ENCODE assay signal across 9 cellular contexts in genomic region chr6:135052939-135053338, GRCh38. TPM values are rescaled to one million over a fixed set of nuclear protein-coding genes. Genes with fewer than 3 reads are reported as not detected.
A peak's percentile ranks its signal among the peaks of the same experiment; 100 is the strongest.
DNase-seq lines count a peak whose midpoint lies in the region; ATAC-seq, FAIRE-seq and TF ChIP-seq lines count a peak whose summit lies in the region.
"Had no signal": no experiment of that assay in that cellular context is flagged by ENCODE, and none has a peak within 500 bp of the region (broad histone marks: within the 10 kb centered on the region; RNA-seq: fewer than 3 reads in every experiment).

No MANE protein-coding gene starts in this region.

- no peak for DNase-seq in HepG2 (ENCODE audit: low spot score)
- no peak for DNase-seq in right lobe of liver
- DNase-seq in fibroblast of pulmonary artery (ENCODE audit: low read depth) = no peak
- DNase-seq in type B pancreatic cell (ENCODE audit: extremely low spot score, unreplicated experiment) = no peak
- no peak for DNase-seq in NCI-H524 (lab: John Stamatoyannopoulos, UW)
- DNase-seq in left lung = no peak
- no peak for DNase-seq in tibial artery
- DNase-seq: DMS153 had no signal

- no peaks in the 10 kb centered on the region for H3K27me3 Mint-ChIP-seq in T-helper 1 cell treated with Interleukin-12 subunit alpha and Interleukin-12 subunit beta and Interleukin-4 antibody, amounts not matched to agents 30 μg/mL and 1 μg/mL, for 36 hours (ENCODE audit: low read depth)
- peaks cover 2% of the 10 kb centered on the region for H3K27me3 Mint-ChIP-seq in type B pancreatic cell

- H3K9me3 ChIP-seq in HepG2 (ENCODE audit: low read length) (no peaks in the 10 kb centered on the region), right lobe of liver (no peaks in the 10 kb centered on the region), left lung (no peaks in the 10 kb centered on the region), tibial artery (no peaks in the 10 kb centered on the region)

- peak overlapping the region; percentile 98 for H3K27ac Mint-ChIP-seq in T-helper 1 cell treated with Interleukin-12 subunit alpha and Interleukin-12 subunit beta and Interleukin-4 antibody, amounts not matched to agents 30 μg/mL and 1 μg/mL, for 36 hours
- peak overlapping the region; percentile 99 for H3K27ac Mint-ChIP-seq in type B pancreatic cell

- H3K27me3 ChIP-seq in HepG2 (ENCODE audit: control insufficient read depth in 1 of 2, insufficient read depth in 2 of 2, low read length in 2 of 2) (no peaks in the 10 kb centered on the region; a peak in 1 of 5 replicates), right lobe of liver (no peaks in the 10 kb centered on the region), left lung (no peaks in the 10 kb centered on the region), tibial artery (no peaks in the 10 kb centered on the region)

- H2AFZ ChIP-seq in HepG2 (ENCODE audit: low read length) = no peak overlapping the region

- TF ChIP-seq RAD21 in HepG2 (CRISPR knock-in tag; IDR thresholded peaks at IDR 0.05) = no peak

- WGBS in HepG2 (ENCODE audit: low lambda C conversion rate) = 49% methylated on average over 3 of the region's 3 CpGs
- 60% methylated on average over 3 of the region's 3 CpGs for WGBS in right lobe of liver (ENCODE audit: insufficient coverage, low coverage, low lambda C conversion rate, missing lambda C conversion rate)

- TF ChIP-seq EP300 in HepG2 (IDR thresholded peaks at IDR 0.05; ENCODE audit: low read depth in 2 of 2, low read length in 2 of 2) = no peak
- no peak for TF ChIP-seq EP300 in HepG2 (CRISPR knock-in tag; IDR thresholded peaks at IDR 0.05; ENCODE audit: borderline replicate concordance)

- H3K4me1 ChIP-seq in HepG2 (ENCODE audit: insufficient read depth, low read length) (peaks cover 27% of the 10 kb centered on the region), right lobe of liver (peaks cover 0 to 17% (median 4%) of the 10 kb centered on the region in 4 donors), left lung (peaks cover 8 to 30% of the 10 kb centered on the region in 2 donors), tibial artery (peaks cover 0 to 23% (median 13%) of the 10 kb centered on the region in 4 donors)

- no peak for TF ChIP-seq POLR2A in HepG2 (IDR thresholded peaks at IDR 0.05; ENCODE audit: insufficient read depth in 1 of 2, low read depth in 2 of 2, low read length in 2 of 2)
- no peak for TF ChIP-seq POLR2A in right lobe of liver (IDR thresholded peaks at IDR 0.05)

- H3K4me3 ChIP-seq in HepG2 (replicated peaks in 1 of 3; ENCODE audit: insufficient read depth in 1 of 3, low read depth in 2 of 3, low read length in 3 of 3) (peak overlapping the region; percentile 83 to 93 (median 86); a peak in 5 of 6 replicates), right lobe of liver (no peak overlapping the region), fibroblast of pulmonary artery (replicated peaks; ENCODE audit: low read depth, low read length) (peak overlapping the region; percentile 96), left lung (peak overlapping the region in 1 of 2 donors; percentile 70), tibial artery (no peak overlapping the region)

- no peak for FAIRE-seq in HepG2 (lab: Jason Lieb, UNC)

- H3K36me3 Mint-ChIP-seq in T-helper 1 cell treated with Interleukin-12 subunit alpha and Interleukin-12 subunit beta and Interleukin-4 antibody, amounts not matched to agents 30 μg/mL and 1 μg/mL, for 36 hours (ENCODE audit: low read depth) = peaks cover 31% of the 10 kb centered on the region
- H3K36me3 Mint-ChIP-seq in type B pancreatic cell = peaks cover 10% of the 10 kb centered on the region

- peak overlapping the region; percentile 66 for H3K4me2 ChIP-seq in HepG2 (ENCODE audit: low read depth, low read length)

- peak overlapping the region; percentile 98 for H3K4me3 Mint-ChIP-seq in T-helper 1 cell treated with Interleukin-12 subunit alpha and Interleukin-12 subunit beta and Interleukin-4 antibody, amounts not matched to agents 30 μg/mL and 1 μg/mL, for 36 hours
- H3K4me3 Mint-ChIP-seq in type B pancreatic cell = peak overlapping the region; percentile 99

- peaks cover 49% of the 10 kb centered on the region for H3K4me1 Mint-ChIP-seq in T-helper 1 cell treated with Interleukin-12 subunit alpha and Interleukin-12 subunit beta and Interleukin-4 antibody, amounts not matched to agents 30 μg/mL and 1 μg/mL, for 36 hours (ENCODE audit: low read depth)
- H3K4me1 Mint-ChIP-seq in type B pancreatic cell (ENCODE audit: unreplicated experiment) = peaks cover 14% of the 10 kb centered on the region

- intact Hi-C loops in HepG2 (cut with micrococcal nuclease; ENCODE audit: unreplicated experiment) = no loop called here
- intact Hi-C loops in right lobe of liver (cut with DNase I) = no loop called here
- intact Hi-C loops in left lung (cut with DNase I) = no loop called here
- intact Hi-C loops in tibial artery (cut with DNase I; ENCODE audit: low total_unique reads) = no loop called here

- no peaks in the 10 kb centered on the region for H3K9me3 Mint-ChIP-seq in T-helper 1 cell treated with Interleukin-12 subunit alpha and Interleukin-12 subunit beta and Interleukin-4 antibody, amounts not matched to agents 30 μg/mL and 1 μg/mL, for 36 hours
- no peaks in the 10 kb centered on the region for H3K9me3 Mint-ChIP-seq in type B pancreatic cell

- CTCF ChIA-PET in HepG2 (lab: Yijun Ruan, JAX; ENCODE audit: low intra/inter-chr PET ratio, low total read pairs) = no interaction called here

- peaks cover 6% of the 10 kb centered on the region; the same call in 1 of the 2 replicates for H4K20me1 ChIP-seq in HepG2 (ENCODE audit: insufficient read depth, low read length)

- H3K9ac ChIP-seq in HepG2 (ENCODE audit: insufficient read depth, low read depth, low read length) = peak overlapping the region; percentile 95; the same call in 1 of the 2 replicates

- in situ Hi-C loops in HepG2 (cut with HindIII; ENCODE audit: extremely low pct_ligation_motif_present, low pct_unique_long_range_greater_than_20kb) = no loop called here

- H3K79me2 ChIP-seq in HepG2 (ENCODE audit: insufficient read depth, low read length) = peaks cover 64% of the 10 kb centered on the region

- H3K27ac ChIP-seq in HepG2 (ENCODE audit: extremely low read length, insufficient read depth, low read length) = no peak overlapping the region
- H3K27ac ChIP-seq in right lobe of liver = no peak overlapping the region
- H3K27ac ChIP-seq in left lung = no peak overlapping the region
- no peak overlapping the region for H3K27ac ChIP-seq in tibial artery

- TF ChIP-seq CTCF in HepG2 (CRISPR knock-in tag; IDR thresholded peaks at IDR 0.05) (no peak), right lobe of liver (IDR thresholded peaks at IDR 0.05) (no peak), fibroblast of pulmonary artery (IDR thresholded peaks at IDR 0.05; ENCODE audit: low read length, missing control alignments) (no peak), type B pancreatic cell (conservative IDR thresholded peaks at IDR 0.05) (no peak), left lung (IDR thresholded peaks at IDR 0.05) (no peak), tibial artery (IDR thresholded peaks at IDR 0.05) (no peak)

- H3K36me3 ChIP-seq in HepG2 (replicated peaks in 1 of 2; ENCODE audit: control insufficient read depth in 1 of 2, insufficient read depth in 2 of 2, low read length in 2 of 2) = peaks cover 9 to 18% of the 10 kb centered on the region in 2 experiments
- H3K36me3 ChIP-seq in right lobe of liver = peaks cover 0 to 2% (median 0%) of the 10 kb centered on the region in 4 donors
- H3K36me3 ChIP-seq in left lung = peaks cover 0 to 22% of the 10 kb centered on the region in 2 donors
- H3K36me3 ChIP-seq in tibial artery = peaks cover 8 to 24% (median 19%) of the 10 kb centered on the region in 3 donors

- no TSS peak for BruUV-seq in HepG2 (replicated peaks; lab: Mats Ljungman, UMichigan)

- no peak for ATAC-seq in HepG2
- ATAC-seq in right lobe of liver = no peak
- no peak for ATAC-seq in left lung

- POLR2A ChIA-PET in HepG2 (lab: Yijun Ruan, JAX) = no interaction called here

TF ChIP-seq in HepG2, 621 proteins besides CTCF, POLR2A, EP300 and RAD21:
- TF ChIP-seq SOX6 (IDR thresholded peaks at IDR 0.05) (no peak), SOX6 (CRISPR knock-in tag; IDR thresholded peaks at IDR 0.05) (no peak), ATF7 (IDR thresholded peaks at IDR 0.05) (peak; percentile 79), ATF7 (CRISPR knock-in tag; IDR thresholded peaks at IDR 0.05) (no peak), CREB1 (IDR thresholded peaks at IDR 0.05) (peak; percentile 54; the same call in 1 of the 2 replicates), CREB1 (CRISPR knock-in tag; IDR thresholded peaks at IDR 0.05) (no peak; the same call in 1 of the 2 replicates), SYNCRIP (IDR thresholded peaks at IDR 0.05; ENCODE audit: insufficient read depth, low read depth, low read length) (no peak), CCAR2 (optimal IDR thresholded peaks at IDR 0.05; ENCODE audit: low read depth, low read length) (no peak)
TF ChIP-seq in HepG2: peak in this region for 2.

RNA-seq across cellular contexts. Expression of gene HBS1L, which starts 1.7 kb away (rescaled TPM):
- total RNA-seq in HepG2 (2016; rRNA removed; fragmentation: Illumina TruSeq; extraction: Trizol) = 138 and 222 TPM in 2 replicates
- total RNA-seq in HepG2 (2016; cell fraction: cytosol; rRNA removed; fragmentation: Illumina TruSeq; extraction: Trizol; ENCODE audit: low read depth) = 36.1 and 37.3 TPM in 2 replicates
- total RNA-seq in HepG2 (2016; cell fraction: insoluble cytoplasmic fraction; rRNA removed; fragmentation: Illumina TruSeq; extraction: Trizol) = 138 and 235 TPM in 2 replicates
- total RNA-seq in HepG2 (2016; cell fraction: membrane; rRNA removed; fragmentation: Illumina TruSeq; extraction: Trizol) = 62.1 and 65.5 TPM in 2 replicates
- total RNA-seq in HepG2 (2016; cell fraction: nucleus; rRNA removed; fragmentation: Illumina TruSeq; extraction: Trizol) = 87.5 and 92.8 TPM in 2 replicates
- polyA plus RNA-seq in HepG2 (2011; rRNA removed) = 33.6 and 44.1 TPM in 2 replicates
- polyA plus RNA-seq in HepG2 (2011; cell fraction: cytosol; rRNA removed) = 19.1 and 28.9 TPM in 2 replicates
- 13.8 and 19.0 TPM in 2 replicates for polyA plus RNA-seq in HepG2 (2011; cell fraction: nucleus; rRNA removed)
- 54.5 and 55.2 TPM in 2 replicates for polyA plus RNA-seq in HepG2 (2012)
- polyA plus RNA-seq in HepG2 (2016; cell fraction: cytosol; fragmentation: Illumina TruSeq; extraction: Trizol; ENCODE audit: low read depth) = 6.9 and 8.3 TPM in 2 replicates
- 137 and 159 TPM in 2 replicates for polyA plus RNA-seq in HepG2 (2016; cell fraction: insoluble cytoplasmic fraction; fragmentation: Illumina TruSeq; extraction: Trizol; ENCODE audit: low read depth)
- 19.7 and 20.8 TPM in 2 replicates for polyA plus RNA-seq in HepG2 (2016; cell fraction: membrane; fragmentation: Illumina TruSeq; extraction: Trizol; ENCODE audit: low read depth)
- 54.7 and 61.1 TPM in 2 replicates for polyA plus RNA-seq in HepG2 (2016; cell fraction: nucleus; fragmentation: Illumina TruSeq; extraction: Trizol; ENCODE audit: insufficient read depth, low read depth)
- 30.9 and 38.9 TPM in 2 replicates for polyA minus RNA-seq in HepG2 (2011; rRNA and poly(A)+ RNA removed; ENCODE audit: low replicate concordance)
- 39.6 and 42.2 TPM in 2 replicates for polyA minus RNA-seq in HepG2 (2011; cell fraction: cytosol; rRNA and poly(A)+ RNA removed)
- polyA minus RNA-seq in HepG2 (2011; cell fraction: nucleus; rRNA and poly(A)+ RNA removed) = 115 and 120 TPM in 2 replicates
- 10 to 100 TPM; 31.8 to 47.2 (median 37.1) TPM for total RNA-seq in right lobe of liver
- total RNA-seq in type B pancreatic cell (ENCODE audit: low replicate concordance) = 55.8 and 71.0 TPM in 2 replicates
- 10 to 100 TPM; 55.1 to 61.2 TPM for total RNA-seq in left lung

Comparison
In these comparisons a context has a peak if more than half of its experiments do, and no peak if none do; other contexts are left out.
1. H3K4me3 ChIP-seq: peak in HepG2 (3 of 3) and fibroblast of pulmonary artery (single experiment); none in right lobe of liver (0 of 3) and tibial artery (0 of 2).